Comparison of ENCODE assay signal across 1 cellular context in the genomic region with DNA sequence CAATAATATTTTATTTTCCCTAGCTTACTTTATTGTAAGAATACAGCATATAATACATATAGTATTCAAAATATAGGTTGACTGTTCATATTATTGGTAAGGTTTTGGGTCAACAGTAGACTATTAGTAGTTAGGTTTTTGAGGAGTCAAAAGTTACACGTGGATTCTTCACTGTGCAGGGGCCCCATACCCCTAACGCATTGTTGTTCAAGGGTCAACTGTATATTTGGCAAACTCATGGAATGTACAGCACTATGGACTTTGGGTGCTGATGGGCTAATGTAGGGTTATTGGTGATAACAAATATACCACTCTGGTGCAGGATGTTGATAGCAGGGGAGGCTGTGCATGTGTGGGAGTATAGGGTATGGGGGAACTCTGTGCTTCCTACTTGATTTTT.
TF ChIP-seq lines count a peak whose summit lies in the region.

No MANE protein-coding gene starts in this region.

TF ChIP-seq in HepG2, 621 proteins besides CTCF, POLR2A, EP300 and RAD21 (continued from another document and continues in another):
- TF ChIP-seq ZNF337 (CRISPR knock-in tag; IDR thresholded peaks at IDR 0.05; ENCODE audit: borderline replicate concordance, low read depth) (no peak), ZNF660 (CRISPR knock-in tag; IDR thresholded peaks at IDR 0.05; ENCODE audit: borderline replicate concordance, low read depth) (no peak), SMARCE1 (IDR thresholded peaks at IDR 0.05; ENCODE audit: borderline replicate concordance) (no peak), CENPX (CRISPR knock-in tag; IDR thresholded peaks at IDR 0.05) (no peak), SRSF4 (IDR thresholded peaks at IDR 0.05; ENCODE audit: low read depth, low read length, poor library complexity, severe bottlenecking) (no peak), MIXL1 (CRISPR knock-in tag; IDR thresholded peaks at IDR 0.05) (peak; percentile 82), ATM (IDR thresholded peaks at IDR 0.05; ENCODE audit: borderline replicate concordance) (no peak), RBAK (CRISPR knock-in tag; IDR thresholded peaks at IDR 0.05) (no peak), NR2F6 (IDR thresholded peaks at IDR 0.05) (peak; percentile 47), NR2F6 (CRISPR knock-in tag; IDR thresholded peaks at IDR 0.05) (peak; percentile 52; the same call in 1 of the 2 replicates), RELA (CRISPR knock-in tag; IDR thresholded peaks at IDR 0.05) (no peak), ZNF839 (CRISPR knock-in tag; IDR thresholded peaks at IDR 0.05; ENCODE audit: borderline replicate concordance) (no peak), NFKB2 (CRISPR knock-in tag; IDR thresholded peaks at IDR 0.05; ENCODE audit: borderline replicate concordance) (no peak), TOPORS (CRISPR knock-in tag; IDR thresholded peaks at IDR 0.05) (no peak), PCBP1 (IDR thresholded peaks at IDR 0.05; ENCODE audit: borderline replicate concordance, low read depth, low read length) (no peak), ZNF570 (CRISPR knock-in tag; IDR thresholded peaks at IDR 0.05; ENCODE audit: borderline replicate concordance) (no peak), RBFOX2 (IDR thresholded peaks at IDR 0.05; ENCODE audit: low read depth, low read length) (no peak), KDM4B (CRISPR knock-in tag; IDR thresholded peaks at IDR 0.05) (no peak), ZMAT3 (CRISPR knock-in tag; conservative IDR thresholded peaks at IDR 0.05) (no peak), SOX13 (IDR thresholded peaks at IDR 0.05) (peak; percentile 62; the same call in 1 of the 2 replicates), SOX13 (CRISPR knock-in tag; conservative IDR thresholded peaks at IDR 0.05 in 1 of 2, IDR thresholded peaks at IDR 0.05 in 1 of 2) (peak in 1 of 2 experiments; percentile 91; a peak in 2 of 4 replicates), RXRB (CRISPR knock-in tag; IDR thresholded peaks at IDR 0.05; ENCODE audit: borderline replicate concordance) (no peak), ZNF264 (CRISPR knock-in tag; IDR thresholded peaks at IDR 0.05) (peak; percentile 93), SMYD3 (CRISPR knock-in tag; IDR thresholded peaks at IDR 0.05) (no peak), ZNF367 (CRISPR knock-in tag; IDR thresholded peaks at IDR 0.05; ENCODE audit: borderline replicate concordance) (no peak)
- TF ChIP-seq, protein P1, sequence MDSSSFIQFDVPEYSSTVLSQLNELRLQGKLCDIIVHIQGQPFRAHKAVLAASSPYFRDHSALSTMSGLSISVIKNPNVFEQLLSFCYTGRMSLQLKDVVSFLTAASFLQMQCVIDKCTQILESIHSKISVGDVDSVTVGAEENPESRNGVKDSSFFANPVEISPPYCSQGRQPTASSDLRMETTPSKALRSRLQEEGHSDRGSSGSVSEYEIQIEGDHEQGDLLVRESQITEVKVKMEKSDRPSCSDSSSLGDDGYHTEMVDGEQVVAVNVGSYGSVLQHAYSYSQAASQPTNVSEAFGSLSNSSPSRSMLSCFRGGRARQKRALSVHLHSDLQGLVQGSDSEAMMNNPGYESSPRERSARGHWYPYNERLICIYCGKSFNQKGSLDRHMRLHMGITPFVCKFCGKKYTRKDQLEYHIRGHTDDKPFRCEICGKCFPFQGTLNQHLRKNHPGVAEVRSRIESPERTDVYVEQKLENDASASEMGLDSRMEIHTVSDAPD (CRISPR knock-in tag; IDR thresholded peaks at IDR 0.05), result peak; percentile 92
- TF ChIP-seq, protein P2, sequence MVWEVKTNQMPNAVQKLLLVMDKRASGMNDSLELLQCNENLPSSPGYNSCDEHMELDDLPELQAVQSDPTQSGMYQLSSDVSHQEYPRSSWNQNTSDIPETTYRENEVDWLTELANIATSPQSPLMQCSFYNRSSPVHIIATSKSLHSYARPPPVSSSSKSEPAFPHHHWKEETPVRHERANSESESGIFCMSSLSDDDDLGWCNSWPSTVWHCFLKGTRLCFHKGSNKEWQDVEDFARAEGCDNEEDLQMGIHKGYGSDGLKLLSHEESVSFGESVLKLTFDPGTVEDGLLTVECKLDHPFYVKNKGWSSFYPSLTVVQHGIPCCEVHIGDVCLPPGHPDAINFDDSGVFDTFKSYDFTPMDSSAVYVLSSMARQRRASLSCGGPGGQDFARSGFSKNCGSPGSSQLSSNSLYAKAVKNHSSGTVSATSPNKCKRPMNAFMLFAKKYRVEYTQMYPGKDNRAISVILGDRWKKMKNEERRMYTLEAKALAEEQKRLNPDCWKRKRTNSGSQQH (CRISPR knock-in tag; IDR thresholded peaks at IDR 0.05; ENCODE audit: low read depth), result no peak
- TF ChIP-seq, protein P3, sequence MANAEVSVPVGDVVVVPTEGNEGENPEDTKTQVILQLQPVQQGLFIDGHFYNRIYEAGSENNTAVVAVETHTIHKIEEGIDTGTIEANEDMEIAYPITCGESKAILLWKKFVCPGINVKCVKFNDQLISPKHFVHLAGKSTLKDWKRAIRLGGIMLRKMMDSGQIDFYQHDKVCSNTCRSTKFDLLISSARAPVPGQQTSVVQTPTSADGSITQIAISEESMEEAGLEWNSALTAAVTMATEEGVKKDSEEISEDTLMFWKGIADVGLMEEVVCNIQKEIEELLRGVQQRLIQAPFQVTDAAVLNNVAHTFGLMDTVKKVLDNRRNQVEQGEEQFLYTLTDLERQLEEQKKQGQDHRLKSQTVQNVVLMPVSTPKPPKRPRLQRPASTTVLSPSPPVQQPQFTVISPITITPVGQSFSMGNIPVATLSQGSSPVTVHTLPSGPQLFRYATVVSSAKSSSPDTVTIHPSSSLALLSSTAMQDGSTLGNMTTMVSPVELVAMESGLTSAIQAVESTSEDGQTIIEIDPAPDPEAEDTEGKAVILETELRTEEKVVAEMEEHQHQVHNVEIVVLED (CRISPR knock-in tag; IDR thresholded peaks at IDR 0.05; ENCODE audit: borderline replicate concordance), result no peak
- TF ChIP-seq, protein P4, sequence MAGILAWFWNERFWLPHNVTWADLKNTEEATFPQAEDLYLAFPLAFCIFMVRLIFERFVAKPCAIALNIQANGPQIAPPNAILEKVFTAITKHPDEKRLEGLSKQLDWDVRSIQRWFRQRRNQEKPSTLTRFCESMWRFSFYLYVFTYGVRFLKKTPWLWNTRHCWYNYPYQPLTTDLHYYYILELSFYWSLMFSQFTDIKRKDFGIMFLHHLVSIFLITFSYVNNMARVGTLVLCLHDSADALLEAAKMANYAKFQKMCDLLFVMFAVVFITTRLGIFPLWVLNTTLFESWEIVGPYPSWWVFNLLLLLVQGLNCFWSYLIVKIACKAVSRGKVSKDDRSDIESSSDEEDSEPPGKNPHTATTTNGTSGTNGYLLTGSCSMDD (CRISPR knock-in tag; IDR thresholded peaks at IDR 0.05), result no peak
- TF ChIP-seq, protein P5, sequence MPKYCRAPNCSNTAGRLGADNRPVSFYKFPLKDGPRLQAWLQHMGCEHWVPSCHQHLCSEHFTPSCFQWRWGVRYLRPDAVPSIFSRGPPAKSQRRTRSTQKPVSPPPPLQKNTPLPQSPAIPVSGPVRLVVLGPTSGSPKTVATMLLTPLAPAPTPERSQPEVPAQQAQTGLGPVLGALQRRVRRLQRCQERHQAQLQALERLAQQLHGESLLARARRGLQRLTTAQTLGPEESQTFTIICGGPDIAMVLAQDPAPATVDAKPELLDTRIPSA (CRISPR knock-in tag; IDR thresholded peaks at IDR 0.05; ENCODE audit: borderline replicate concordance), result no peak
- TF ChIP-seq, protein P6, sequence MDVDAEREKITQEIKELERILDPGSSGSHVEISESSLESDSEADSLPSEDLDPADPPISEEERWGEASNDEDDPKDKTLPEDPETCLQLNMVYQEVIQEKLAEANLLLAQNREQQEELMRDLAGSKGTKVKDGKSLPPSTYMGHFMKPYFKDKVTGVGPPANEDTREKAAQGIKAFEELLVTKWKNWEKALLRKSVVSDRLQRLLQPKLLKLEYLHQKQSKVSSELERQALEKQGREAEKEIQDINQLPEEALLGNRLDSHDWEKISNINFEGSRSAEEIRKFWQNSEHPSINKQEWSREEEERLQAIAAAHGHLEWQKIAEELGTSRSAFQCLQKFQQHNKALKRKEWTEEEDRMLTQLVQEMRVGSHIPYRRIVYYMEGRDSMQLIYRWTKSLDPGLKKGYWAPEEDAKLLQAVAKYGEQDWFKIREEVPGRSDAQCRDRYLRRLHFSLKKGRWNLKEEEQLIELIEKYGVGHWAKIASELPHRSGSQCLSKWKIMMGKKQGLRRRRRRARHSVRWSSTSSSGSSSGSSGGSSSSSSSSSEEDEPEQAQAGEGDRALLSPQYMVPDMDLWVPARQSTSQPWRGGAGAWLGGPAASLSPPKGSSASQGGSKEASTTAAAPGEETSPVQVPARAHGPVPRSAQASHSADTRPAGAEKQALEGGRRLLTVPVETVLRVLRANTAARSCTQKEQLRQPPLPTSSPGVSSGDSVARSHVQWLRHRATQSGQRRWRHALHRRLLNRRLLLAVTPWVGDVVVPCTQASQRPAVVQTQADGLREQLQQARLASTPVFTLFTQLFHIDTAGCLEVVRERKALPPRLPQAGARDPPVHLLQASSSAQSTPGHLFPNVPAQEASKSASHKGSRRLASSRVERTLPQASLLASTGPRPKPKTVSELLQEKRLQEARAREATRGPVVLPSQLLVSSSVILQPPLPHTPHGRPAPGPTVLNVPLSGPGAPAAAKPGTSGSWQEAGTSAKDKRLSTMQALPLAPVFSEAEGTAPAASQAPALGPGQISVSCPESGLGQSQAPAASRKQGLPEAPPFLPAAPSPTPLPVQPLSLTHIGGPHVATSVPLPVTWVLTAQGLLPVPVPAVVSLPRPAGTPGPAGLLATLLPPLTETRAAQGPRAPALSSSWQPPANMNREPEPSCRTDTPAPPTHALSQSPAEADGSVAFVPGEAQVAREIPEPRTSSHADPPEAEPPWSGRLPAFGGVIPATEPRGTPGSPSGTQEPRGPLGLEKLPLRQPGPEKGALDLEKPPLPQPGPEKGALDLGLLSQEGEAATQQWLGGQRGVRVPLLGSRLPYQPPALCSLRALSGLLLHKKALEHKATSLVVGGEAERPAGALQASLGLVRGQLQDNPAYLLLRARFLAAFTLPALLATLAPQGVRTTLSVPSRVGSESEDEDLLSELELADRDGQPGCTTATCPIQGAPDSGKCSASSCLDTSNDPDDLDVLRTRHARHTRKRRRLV (CRISPR knock-in tag; IDR thresholded peaks at IDR 0.05), result no peak
- TF ChIP-seq, protein P7, sequence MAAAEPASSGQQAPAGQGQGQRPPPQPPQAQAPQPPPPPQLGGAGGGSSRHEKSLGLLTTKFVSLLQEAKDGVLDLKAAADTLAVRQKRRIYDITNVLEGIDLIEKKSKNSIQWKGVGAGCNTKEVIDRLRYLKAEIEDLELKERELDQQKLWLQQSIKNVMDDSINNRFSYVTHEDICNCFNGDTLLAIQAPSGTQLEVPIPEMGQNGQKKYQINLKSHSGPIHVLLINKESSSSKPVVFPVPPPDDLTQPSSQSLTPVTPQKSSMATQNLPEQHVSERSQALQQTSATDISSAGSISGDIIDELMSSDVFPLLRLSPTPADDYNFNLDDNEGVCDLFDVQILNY (CRISPR knock-in tag; conservative IDR thresholded peaks at IDR 0.05), result no peak
- TF ChIP-seq, protein P8, sequence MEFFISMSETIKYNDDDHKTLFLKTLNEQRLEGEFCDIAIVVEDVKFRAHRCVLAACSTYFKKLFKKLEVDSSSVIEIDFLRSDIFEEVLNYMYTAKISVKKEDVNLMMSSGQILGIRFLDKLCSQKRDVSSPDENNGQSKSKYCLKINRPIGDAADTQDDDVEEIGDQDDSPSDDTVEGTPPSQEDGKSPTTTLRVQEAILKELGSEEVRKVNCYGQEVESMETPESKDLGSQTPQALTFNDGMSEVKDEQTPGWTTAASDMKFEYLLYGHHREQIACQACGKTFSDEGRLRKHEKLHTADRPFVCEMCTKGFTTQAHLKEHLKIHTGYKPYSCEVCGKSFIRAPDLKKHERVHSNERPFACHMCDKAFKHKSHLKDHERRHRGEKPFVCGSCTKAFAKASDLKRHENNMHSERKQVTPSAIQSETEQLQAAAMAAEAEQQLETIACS (CRISPR knock-in tag; IDR thresholded peaks at IDR 0.05), result no peak
- TF ChIP-seq, protein P9, sequence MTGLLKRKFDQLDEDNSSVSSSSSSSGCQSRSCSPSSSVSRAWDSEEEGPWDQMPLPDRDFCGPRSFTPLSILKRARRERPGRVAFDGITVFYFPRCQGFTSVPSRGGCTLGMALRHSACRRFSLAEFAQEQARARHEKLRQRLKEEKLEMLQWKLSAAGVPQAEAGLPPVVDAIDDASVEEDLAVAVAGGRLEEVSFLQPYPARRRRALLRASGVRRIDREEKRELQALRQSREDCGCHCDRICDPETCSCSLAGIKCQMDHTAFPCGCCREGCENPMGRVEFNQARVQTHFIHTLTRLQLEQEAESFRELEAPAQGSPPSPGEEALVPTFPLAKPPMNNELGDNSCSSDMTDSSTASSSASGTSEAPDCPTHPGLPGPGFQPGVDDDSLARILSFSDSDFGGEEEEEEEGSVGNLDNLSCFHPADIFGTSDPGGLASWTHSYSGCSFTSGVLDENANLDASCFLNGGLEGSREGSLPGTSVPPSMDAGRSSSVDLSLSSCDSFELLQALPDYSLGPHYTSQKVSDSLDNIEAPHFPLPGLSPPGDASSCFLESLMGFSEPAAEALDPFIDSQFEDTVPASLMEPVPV (CRISPR knock-in tag; IDR thresholded peaks at IDR 0.05), result no peak
- TF ChIP-seq, protein P10, sequence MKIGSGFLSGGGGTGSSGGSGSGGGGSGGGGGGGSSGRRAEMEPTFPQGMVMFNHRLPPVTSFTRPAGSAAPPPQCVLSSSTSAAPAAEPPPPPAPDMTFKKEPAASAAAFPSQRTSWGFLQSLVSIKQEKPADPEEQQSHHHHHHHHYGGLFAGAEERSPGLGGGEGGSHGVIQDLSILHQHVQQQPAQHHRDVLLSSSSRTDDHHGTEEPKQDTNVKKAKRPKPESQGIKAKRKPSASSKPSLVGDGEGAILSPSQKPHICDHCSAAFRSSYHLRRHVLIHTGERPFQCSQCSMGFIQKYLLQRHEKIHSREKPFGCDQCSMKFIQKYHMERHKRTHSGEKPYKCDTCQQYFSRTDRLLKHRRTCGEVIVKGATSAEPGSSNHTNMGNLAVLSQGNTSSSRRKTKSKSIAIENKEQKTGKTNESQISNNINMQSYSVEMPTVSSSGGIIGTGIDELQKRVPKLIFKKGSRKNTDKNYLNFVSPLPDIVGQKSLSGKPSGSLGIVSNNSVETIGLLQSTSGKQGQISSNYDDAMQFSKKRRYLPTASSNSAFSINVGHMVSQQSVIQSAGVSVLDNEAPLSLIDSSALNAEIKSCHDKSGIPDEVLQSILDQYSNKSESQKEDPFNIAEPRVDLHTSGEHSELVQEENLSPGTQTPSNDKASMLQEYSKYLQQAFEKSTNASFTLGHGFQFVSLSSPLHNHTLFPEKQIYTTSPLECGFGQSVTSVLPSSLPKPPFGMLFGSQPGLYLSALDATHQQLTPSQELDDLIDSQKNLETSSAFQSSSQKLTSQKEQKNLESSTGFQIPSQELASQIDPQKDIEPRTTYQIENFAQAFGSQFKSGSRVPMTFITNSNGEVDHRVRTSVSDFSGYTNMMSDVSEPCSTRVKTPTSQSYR (CRISPR knock-in tag; IDR thresholded peaks at IDR 0.05; ENCODE audit: borderline replicate concordance), result no peak
- TF ChIP-seq, protein P11, sequence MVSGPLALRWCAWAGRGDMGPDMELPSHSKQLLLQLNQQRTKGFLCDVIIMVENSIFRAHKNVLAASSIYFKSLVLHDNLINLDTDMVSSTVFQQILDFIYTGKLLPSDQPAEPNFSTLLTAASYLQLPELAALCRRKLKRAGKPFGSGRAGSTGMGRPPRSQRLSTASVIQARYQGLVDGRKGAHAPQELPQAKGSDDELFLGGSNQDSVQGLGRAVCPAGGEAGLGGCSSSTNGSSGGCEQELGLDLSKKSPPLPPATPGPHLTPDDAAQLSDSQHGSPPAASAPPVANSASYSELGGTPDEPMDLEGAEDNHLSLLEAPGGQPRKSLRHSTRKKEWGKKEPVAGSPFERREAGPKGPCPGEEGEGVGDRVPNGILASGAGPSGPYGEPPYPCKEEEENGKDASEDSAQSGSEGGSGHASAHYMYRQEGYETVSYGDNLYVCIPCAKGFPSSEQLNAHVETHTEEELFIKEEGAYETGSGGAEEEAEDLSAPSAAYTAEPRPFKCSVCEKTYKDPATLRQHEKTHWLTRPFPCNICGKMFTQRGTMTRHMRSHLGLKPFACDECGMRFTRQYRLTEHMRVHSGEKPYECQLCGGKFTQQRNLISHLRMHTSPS (CRISPR knock-in tag; IDR thresholded peaks at IDR 0.05; ENCODE audit: low read depth), result no peak
